Comparison of ENCODE assay signal across 20 cellular contexts in the genomic region with DNA sequence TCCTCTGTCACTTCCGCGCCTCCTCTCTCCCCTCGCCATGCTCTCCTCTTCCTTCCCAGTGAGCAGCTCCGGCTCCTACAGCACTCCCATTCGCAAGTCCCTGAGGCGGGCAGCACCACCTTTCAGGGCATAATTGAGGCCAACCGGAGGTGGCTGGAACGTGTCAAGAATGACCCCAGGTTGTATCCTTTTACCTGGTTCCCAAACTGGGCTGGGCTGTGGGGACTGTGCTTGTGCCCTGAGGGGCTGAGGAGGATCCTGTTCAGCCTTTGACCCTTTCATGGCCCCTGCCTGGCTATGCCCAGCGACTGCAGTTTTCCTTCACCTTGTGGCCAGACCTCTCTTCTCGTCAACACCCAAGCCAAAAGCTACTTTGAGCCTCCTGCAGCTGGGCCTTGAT.
"Had no signal": no experiment of that assay in that cellular context is flagged by ENCODE, and none has a peak within 500 bp of the region (broad histone marks: within the 10 kb centered on the region; RNA-seq: fewer than 3 reads in every experiment).

No MANE protein-coding gene starts in this region.

- H3K4me3 Mint-ChIP-seq: memory B cell; naive B cell; nephron; stimulated activated effector memory CD8-positive, alpha-beta T cell treated with anti-CD3 and anti-CD28 coated beads, Interleukin-12 subunit alpha, Interleukin-12 subunit beta, amount 100 ng/mL, for 72 hours had no signal

- ATAC-seq: left cardiac atrium; lower lobe of right lung; stimulated activated effector memory CD8-positive, alpha-beta T cell treated with anti-CD3 and anti-CD28 coated beads, Interleukin-12 subunit alpha, Interleukin-12 subunit beta, amount 100 ng/mL, for 72 hours; stimulated activated naive CD8-positive, alpha-beta T cell treated with anti-CD3 and anti-CD28 coated beads, Interleukin-15, Interleukin-2, amounts not matched to agents 100 U/mL and 50 U/mL, for 24 hours had no signal

- H3K79me2 ChIP-seq: hepatocyte had no signal

- H3K27ac ChIP-seq: coronary artery, hepatocyte, left ventricle myocardium inferior, lower lobe of right lung, tibial artery, upper lobe of left lung, vagina had no signal

- H3K27me3 ChIP-seq: hepatocyte, tibial artery, upper lobe of left lung, vagina had no signal

- H3K27me3 Mint-ChIP-seq: memory B cell, naive B cell had no signal

- H3K4me1 ChIP-seq: left ventricle myocardium inferior, lower lobe of right lung, tibial artery, upper lobe of left lung, vagina had no signal

- DNase-seq: effector CD4-positive, alpha-beta T cell; foreskin melanocyte; head of caudate nucleus; kidney; left cardiac atrium; left ventricle myocardium inferior; lower lobe of right lung; naive B cell; right cardiac atrium; stimulated activated CD4-positive, alpha-beta T cell treated with anti-CD3 and anti-CD28 coated beads, Interleukin-4, amount 100 ng/mL, for 1 hour; stimulated activated CD8-positive, alpha-beta memory T cell treated with anti-CD3 and anti-CD28 coated beads, Interleukin-4, amount 100 ng/mL, for 48 hours; stimulated activated naive CD8-positive, alpha-beta T cell treated with anti-CD3 and anti-CD28 coated beads, Interleukin-15, Interleukin-2, amounts not matched to agents 100 U/mL and 50 U/mL, for 24 hours; upper lobe of left lung had no signal

- H3K9me3 Mint-ChIP-seq: memory B cell; nephron; stimulated activated effector memory CD8-positive, alpha-beta T cell treated with anti-CD3 and anti-CD28 coated beads, Interleukin-12 subunit alpha, Interleukin-12 subunit beta, amount 100 ng/mL, for 72 hours had no signal

- H3K4me2 ChIP-seq: hepatocyte had no signal

- H3K4me3 ChIP-seq: coronary artery, hepatocyte, left ventricle myocardium inferior, lower lobe of right lung, tibial artery, upper lobe of left lung, vagina had no signal

- H3K4me1 Mint-ChIP-seq: memory B cell; naive B cell; stimulated activated effector memory CD8-positive, alpha-beta T cell treated with anti-CD3 and anti-CD28 coated beads, Interleukin-12 subunit alpha, Interleukin-12 subunit beta, amount 100 ng/mL, for 72 hours had no signal

- H3K27ac Mint-ChIP-seq: memory B cell; nephron; stimulated activated effector memory CD8-positive, alpha-beta T cell treated with anti-CD3 and anti-CD28 coated beads, Interleukin-12 subunit alpha, Interleukin-12 subunit beta, amount 100 ng/mL, for 72 hours had no signal
